ENCODE assay signal across 1 cellular context in the genomic region with DNA sequence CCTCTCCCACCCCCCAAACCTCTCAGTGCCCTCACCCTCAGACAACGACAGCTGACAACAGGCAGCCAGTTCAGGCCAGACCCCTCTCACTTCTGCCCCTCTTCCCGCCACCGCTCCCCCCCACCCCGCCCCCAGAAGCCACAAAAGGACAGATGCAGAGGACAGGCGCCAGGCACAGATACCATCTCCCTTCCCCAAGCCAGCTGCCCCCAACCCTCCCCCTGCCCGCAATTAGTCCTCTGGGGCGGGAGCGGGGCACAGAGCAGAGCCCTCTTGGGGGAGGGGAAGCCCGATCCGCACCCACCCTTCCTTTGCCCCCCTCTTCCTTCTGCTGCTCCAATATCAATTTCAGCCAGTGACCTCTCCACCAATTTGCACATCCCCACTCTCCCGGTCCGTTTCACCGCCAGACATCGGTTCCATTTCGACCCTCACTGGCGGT.
TF ChIP-seq lines count a peak whose summit lies in the region.

No MANE protein-coding gene starts in this region.

TF ChIP-seq in WTC11, 78 proteins besides CTCF, POLR2A, EP300 and RAD21 (continued from another document):
- TF ChIP-seq, protein P1, sequence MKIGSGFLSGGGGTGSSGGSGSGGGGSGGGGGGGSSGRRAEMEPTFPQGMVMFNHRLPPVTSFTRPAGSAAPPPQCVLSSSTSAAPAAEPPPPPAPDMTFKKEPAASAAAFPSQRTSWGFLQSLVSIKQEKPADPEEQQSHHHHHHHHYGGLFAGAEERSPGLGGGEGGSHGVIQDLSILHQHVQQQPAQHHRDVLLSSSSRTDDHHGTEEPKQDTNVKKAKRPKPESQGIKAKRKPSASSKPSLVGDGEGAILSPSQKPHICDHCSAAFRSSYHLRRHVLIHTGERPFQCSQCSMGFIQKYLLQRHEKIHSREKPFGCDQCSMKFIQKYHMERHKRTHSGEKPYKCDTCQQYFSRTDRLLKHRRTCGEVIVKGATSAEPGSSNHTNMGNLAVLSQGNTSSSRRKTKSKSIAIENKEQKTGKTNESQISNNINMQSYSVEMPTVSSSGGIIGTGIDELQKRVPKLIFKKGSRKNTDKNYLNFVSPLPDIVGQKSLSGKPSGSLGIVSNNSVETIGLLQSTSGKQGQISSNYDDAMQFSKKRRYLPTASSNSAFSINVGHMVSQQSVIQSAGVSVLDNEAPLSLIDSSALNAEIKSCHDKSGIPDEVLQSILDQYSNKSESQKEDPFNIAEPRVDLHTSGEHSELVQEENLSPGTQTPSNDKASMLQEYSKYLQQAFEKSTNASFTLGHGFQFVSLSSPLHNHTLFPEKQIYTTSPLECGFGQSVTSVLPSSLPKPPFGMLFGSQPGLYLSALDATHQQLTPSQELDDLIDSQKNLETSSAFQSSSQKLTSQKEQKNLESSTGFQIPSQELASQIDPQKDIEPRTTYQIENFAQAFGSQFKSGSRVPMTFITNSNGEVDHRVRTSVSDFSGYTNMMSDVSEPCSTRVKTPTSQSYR (CRISPR knock-in tag; IDR thresholded peaks at IDR 0.05), result no peak
- TF ChIP-seq, protein P2, sequence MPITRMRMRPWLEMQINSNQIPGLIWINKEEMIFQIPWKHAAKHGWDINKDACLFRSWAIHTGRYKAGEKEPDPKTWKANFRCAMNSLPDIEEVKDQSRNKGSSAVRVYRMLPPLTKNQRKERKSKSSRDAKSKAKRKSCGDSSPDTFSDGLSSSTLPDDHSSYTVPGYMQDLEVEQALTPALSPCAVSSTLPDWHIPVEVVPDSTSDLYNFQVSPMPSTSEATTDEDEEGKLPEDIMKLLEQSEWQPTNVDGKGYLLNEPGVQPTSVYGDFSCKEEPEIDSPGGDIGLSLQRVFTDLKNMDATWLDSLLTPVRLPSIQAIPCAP (CRISPR knock-in tag; IDR thresholded peaks at IDR 0.05), result no peak
- TF ChIP-seq, protein P3, sequence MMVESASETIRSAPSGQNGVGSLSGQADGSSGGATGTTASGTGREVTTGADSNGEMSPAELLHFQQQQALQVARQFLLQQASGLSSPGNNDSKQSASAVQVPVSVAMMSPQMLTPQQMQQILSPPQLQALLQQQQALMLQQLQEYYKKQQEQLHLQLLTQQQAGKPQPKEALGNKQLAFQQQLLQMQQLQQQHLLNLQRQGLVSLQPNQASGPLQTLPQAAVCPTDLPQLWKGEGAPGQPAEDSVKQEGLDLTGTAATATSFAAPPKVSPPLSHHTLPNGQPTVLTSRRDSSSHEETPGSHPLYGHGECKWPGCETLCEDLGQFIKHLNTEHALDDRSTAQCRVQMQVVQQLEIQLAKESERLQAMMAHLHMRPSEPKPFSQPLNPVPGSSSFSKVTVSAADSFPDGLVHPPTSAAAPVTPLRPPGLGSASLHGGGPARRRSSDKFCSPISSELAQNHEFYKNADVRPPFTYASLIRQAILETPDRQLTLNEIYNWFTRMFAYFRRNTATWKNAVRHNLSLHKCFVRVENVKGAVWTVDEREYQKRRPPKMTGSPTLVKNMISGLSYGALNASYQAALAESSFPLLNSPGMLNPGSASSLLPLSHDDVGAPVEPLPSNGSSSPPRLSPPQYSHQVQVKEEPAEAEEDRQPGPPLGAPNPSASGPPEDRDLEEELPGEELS (CRISPR knock-in tag; IDR thresholded peaks at IDR 0.05), result no peak
- no peak for TF ChIP-seq ZNF219 (CRISPR knock-in tag; IDR thresholded peaks at IDR 0.05; ENCODE audit: borderline replicate concordance)
- TF ChIP-seq, protein P4, sequence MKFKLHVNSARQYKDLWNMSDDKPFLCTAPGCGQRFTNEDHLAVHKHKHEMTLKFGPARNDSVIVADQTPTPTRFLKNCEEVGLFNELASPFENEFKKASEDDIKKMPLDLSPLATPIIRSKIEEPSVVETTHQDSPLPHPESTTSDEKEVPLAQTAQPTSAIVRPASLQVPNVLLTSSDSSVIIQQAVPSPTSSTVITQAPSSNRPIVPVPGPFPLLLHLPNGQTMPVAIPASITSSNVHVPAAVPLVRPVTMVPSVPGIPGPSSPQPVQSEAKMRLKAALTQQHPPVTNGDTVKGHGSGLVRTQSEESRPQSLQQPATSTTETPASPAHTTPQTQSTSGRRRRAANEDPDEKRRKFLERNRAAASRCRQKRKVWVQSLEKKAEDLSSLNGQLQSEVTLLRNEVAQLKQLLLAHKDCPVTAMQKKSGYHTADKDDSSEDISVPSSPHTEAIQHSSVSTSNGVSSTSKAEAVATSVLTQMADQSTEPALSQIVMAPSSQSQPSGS (CRISPR knock-in tag; IDR thresholded peaks at IDR 0.05; ENCODE audit: borderline replicate concordance, low read depth), result no peak
- TF ChIP-seq, protein P5, sequence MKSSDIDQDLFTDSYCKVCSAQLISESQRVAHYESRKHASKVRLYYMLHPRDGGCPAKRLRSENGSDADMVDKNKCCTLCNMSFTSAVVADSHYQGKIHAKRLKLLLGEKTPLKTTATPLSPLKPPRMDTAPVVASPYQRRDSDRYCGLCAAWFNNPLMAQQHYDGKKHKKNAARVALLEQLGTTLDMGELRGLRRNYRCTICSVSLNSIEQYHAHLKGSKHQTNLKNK (CRISPR knock-in tag; IDR thresholded peaks at IDR 0.05), result no peak
- TF ChIP-seq, protein P6, sequence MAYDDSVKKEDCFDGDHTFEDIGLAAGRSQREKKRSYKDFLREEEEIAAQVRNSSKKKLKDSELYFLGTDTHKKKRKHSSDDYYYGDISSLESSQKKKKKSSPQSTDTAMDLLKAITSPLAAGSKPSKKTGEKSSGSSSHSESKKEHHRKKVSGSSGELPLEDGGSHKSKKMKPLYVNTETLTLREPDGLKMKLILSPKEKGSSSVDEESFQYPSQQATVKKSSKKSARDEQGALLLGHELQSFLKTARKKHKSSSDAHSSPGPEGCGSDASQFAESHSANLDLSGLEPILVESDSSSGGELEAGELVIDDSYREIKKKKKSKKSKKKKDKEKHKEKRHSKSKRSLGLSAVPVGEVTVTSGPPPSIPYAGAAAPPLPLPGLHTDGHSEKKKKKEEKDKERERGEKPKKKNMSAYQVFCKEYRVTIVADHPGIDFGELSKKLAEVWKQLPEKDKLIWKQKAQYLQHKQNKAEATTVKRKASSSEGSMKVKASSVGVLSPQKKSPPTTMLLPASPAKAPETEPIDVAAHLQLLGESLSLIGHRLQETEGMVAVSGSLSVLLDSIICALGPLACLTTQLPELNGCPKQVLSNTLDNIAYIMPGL (CRISPR knock-in tag; IDR thresholded peaks at IDR 0.05), result no peak
TF ChIP-seq in WTC11: peak in this region for 0.
